In the genomic region with DNA sequence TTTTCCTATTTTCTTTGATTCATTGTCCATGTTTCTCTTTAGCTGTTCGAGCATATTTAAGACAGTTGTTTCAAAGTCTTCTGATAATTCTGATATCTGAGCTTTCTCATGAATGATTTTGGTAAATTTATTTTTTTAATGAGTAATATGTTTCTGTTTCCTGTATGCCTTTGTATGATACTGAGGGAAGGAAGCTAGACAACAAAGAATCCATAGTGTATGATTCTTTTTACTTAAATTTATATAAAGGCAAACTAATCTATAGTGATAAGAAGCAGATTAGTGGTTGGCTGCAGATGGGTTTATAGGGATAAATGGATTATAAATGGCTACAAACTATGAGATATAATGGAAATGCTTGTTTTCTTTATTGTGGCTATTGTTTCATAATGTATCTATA, we compare ENCODE assay signal across 22 cellular contexts.
"Had no signal": no experiment of that assay in that cellular context is flagged by ENCODE, and none has a peak within 500 bp of the region (broad histone marks: within the 10 kb centered on the region; RNA-seq: fewer than 3 reads in every experiment).

No MANE protein-coding gene starts in this region.

- H3K27me3 ChIP-seq: esophagus muscularis mucosa, foreskin keratinocyte, gastroesophageal sphincter, heart right ventricle, neutrophil, sigmoid colon, spleen, tibial nerve, upper lobe of left lung had no signal

- H3K4me1 ChIP-seq: esophagus muscularis mucosa, foreskin keratinocyte, gastroesophageal sphincter, heart right ventricle, parathyroid adenoma, sigmoid colon, spleen, tibial nerve, upper lobe of left lung had no signal

- H3K9me3 ChIP-seq: esophagus muscularis mucosa, gastroesophageal sphincter, heart right ventricle, neutrophil, sigmoid colon, thoracic aorta, tibial nerve, upper lobe of left lung had no signal

- H3K27ac ChIP-seq: esophagus muscularis mucosa, foreskin keratinocyte, gastroesophageal sphincter, heart right ventricle, neutrophil, parathyroid adenoma, sigmoid colon, spleen, thoracic aorta, tibial nerve, upper lobe of left lung had no signal

- H3K9ac ChIP-seq: parathyroid adenoma had no signal

- H3K4me3 ChIP-seq: esophagus muscularis mucosa, gastroesophageal sphincter, heart right ventricle, lung, mucosa of descending colon, sigmoid colon, spleen, thoracic aorta, tibial nerve, upper lobe of left lung had no signal

- DNase-seq: effector CD8-positive, alpha-beta T cell; endodermal cell; foreskin keratinocyte; glutamatergic neuron; heart right ventricle; hypothalamus; immature natural killer cell; kidney; mucosa of descending colon; naive B cell; right cardiac atrium; sigmoid colon; spleen; stimulated activated CD4-positive, alpha-beta T cell treated with anti-CD3 and anti-CD28 coated beads, Interleukin-4, amount 100 ng/mL, for 4 hours; upper lobe of left lung had no signal

- H3K79me2 ChIP-seq: parathyroid adenoma had no signal

- H2AFZ ChIP-seq: parathyroid adenoma had no signal

- H3K36me3 ChIP-seq: esophagus muscularis mucosa, gastroesophageal sphincter, heart right ventricle, neutrophil, sigmoid colon, spleen, thoracic aorta, tibial nerve, upper lobe of left lung had no signal
